ENCODE assay signal across 24 cellular contexts in genomic region chr7:159136846-159137245, GRCh38. TPM values are rescaled to one million over a fixed set of nuclear protein-coding genes. Genes with fewer than 3 reads are reported as not detected.
A peak's percentile ranks its signal among the peaks of the same experiment; 100 is the strongest.
DNase-seq lines count a peak whose midpoint lies in the region; TF ChIP-seq lines count a peak whose summit lies in the region.
"Had no signal": no experiment of that assay in that cellular context is flagged by ENCODE, and none has a peak within 500 bp of the region (broad histone marks: within the 10 kb centered on the region; RNA-seq: fewer than 3 reads in every experiment).

No MANE protein-coding gene starts in this region.

- H3K9me3 ChIP-seq in right atrium auricular region (no peaks in the 10 kb centered on the region), left ventricle myocardium inferior (replicated peaks) (no peaks in the 10 kb centered on the region), endodermal cell (ENCODE audit: control insufficient read depth, low read length) (peaks cover 30% of the 10 kb centered on the region)
- H3K9me3 ChIP-seq: HAP-1 had no signal

- H3K27ac ChIP-seq in right atrium auricular region, result no peak overlapping the region
- H3K27ac ChIP-seq in left ventricle myocardium inferior (replicated peaks), result no peak overlapping the region
- H3K27ac ChIP-seq in endodermal cell (ENCODE audit: low read depth, low read length), result no peak overlapping the region
- H3K27ac ChIP-seq: PC-9, RWPE1 had no signal

- WGBS in endodermal cell (ENCODE audit: insufficient coverage in 1 of 2, insufficient read length in 1 of 2), 2 experiments, result 89 to 95% methylated on average over 2 to 6 of the region's 6 CpGs

- no peak overlapping the region for H3K4me3 Mint-ChIP-seq in endodermal cell
- H3K4me3 Mint-ChIP-seq in activated T-helper 1 cell treated with anti-CD3 and anti-CD28 coated beads, Interleukin-12 subunit alpha, Interleukin-12 subunit beta, Interleukin-2, Interleukin-4 antibody, amounts not matched to agents 30 ng/mL and 10 ng/mL and 1 ng/mL, durations not matched to agents 14 hours and 24 hours and 36 hours, result no peak overlapping the region
- H3K4me3 Mint-ChIP-seq: CD4-positive, alpha-beta T cell had no signal

- no peaks in the 10 kb centered on the region for H3K27me3 ChIP-seq in right atrium auricular region
- H3K27me3 ChIP-seq in left ventricle myocardium inferior (ENCODE audit: low read depth), result peaks cover 4% of the 10 kb centered on the region
- H3K27me3 ChIP-seq in endodermal cell (ENCODE audit: control insufficient read depth, insufficient read depth, low read length, poor library complexity, severe bottlenecking), result no peaks in the 10 kb centered on the region

- DNase-seq in right atrium auricular region (ENCODE audit: low spot score) (peak; percentile 38), left ventricle myocardium inferior (no peak), endodermal cell (peak; percentile 46), posterior vena cava (ENCODE audit: low spot score) (peak; percentile 69), 8988T (no peak), NCI-H2081 (lab: John Stamatoyannopoulos, UW) (no peak)
- DNase-seq in activated T-helper 1 cell treated with anti-CD3 and anti-CD28 coated beads, Interleukin-12 subunit alpha, Interleukin-12 subunit beta, Interleukin-2, Interleukin-4 antibody, amounts not matched to agents 30 ng/mL and 10 ng/mL and 1 ng/mL, durations not matched to agents 14 hours and 24 hours and 36 hours (ENCODE audit: low spot score), result no peak
- DNase-seq: COR-L47, DMS79, KG1, NCI-H1092 treated with DMSO at 0.1 percent for 48 hours, NCI-H1436 treated with DMSO at 0.1 percent for 48 hours, NCI-H1930, NCI-H2227 treated with DMSO at 0.1 percent for 48 hours, NCI-H510A treated with DMSO at 0.1 percent for 48 hours, NCI-H748 treated with DMSO at 0.1 percent for 48 hours, PC-9, SIG-M5 had no signal

- peaks cover 9% of the 10 kb centered on the region for H3K4me1 Mint-ChIP-seq in endodermal cell
- H3K4me1 Mint-ChIP-seq in activated T-helper 1 cell treated with anti-CD3 and anti-CD28 coated beads, Interleukin-12 subunit alpha, Interleukin-12 subunit beta, Interleukin-2, Interleukin-4 antibody, amounts not matched to agents 30 ng/mL and 10 ng/mL and 1 ng/mL, durations not matched to agents 14 hours and 24 hours and 36 hours (ENCODE audit: low read depth), result no peaks in the 10 kb centered on the region

- H3K36me3 ChIP-seq in right atrium auricular region, result peaks cover 6% of the 10 kb centered on the region
- H3K36me3 ChIP-seq in left ventricle myocardium inferior, result peaks cover 24% of the 10 kb centered on the region
- no peaks in the 10 kb centered on the region for H3K36me3 ChIP-seq in endodermal cell (ENCODE audit: control insufficient read depth, insufficient read depth, low read length)
- H3K36me3 ChIP-seq: HAP-1 had no signal

- H3K9me3 Mint-ChIP-seq in endodermal cell, result peaks cover 20% of the 10 kb centered on the region
- H3K9me3 Mint-ChIP-seq in activated T-helper 1 cell treated with anti-CD3 and anti-CD28 coated beads, Interleukin-12 subunit alpha, Interleukin-12 subunit beta, Interleukin-2, Interleukin-4 antibody, amounts not matched to agents 30 ng/mL and 10 ng/mL and 1 ng/mL, durations not matched to agents 14 hours and 24 hours and 36 hours, result no peaks in the 10 kb centered on the region
- H3K9me3 Mint-ChIP-seq: CD4-positive, alpha-beta T cell had no signal

- no peak overlapping the region for H3K9ac ChIP-seq in endodermal cell (ENCODE audit: extremely low read depth, low read length, poor library complexity, severe bottlenecking)

- peaks cover 8% of the 10 kb centered on the region for H3K27me3 Mint-ChIP-seq in endodermal cell (ENCODE audit: insufficient read depth)
- H3K27me3 Mint-ChIP-seq in activated T-helper 1 cell treated with anti-CD3 and anti-CD28 coated beads, Interleukin-12 subunit alpha, Interleukin-12 subunit beta, Interleukin-2, Interleukin-4 antibody, amounts not matched to agents 30 ng/mL and 10 ng/mL and 1 ng/mL, durations not matched to agents 14 hours and 24 hours and 36 hours (ENCODE audit: insufficient read depth), result peaks cover 15% of the 10 kb centered on the region

- peaks cover 0 to 3% of the 10 kb centered on the region in 2 donors for H3K4me1 ChIP-seq in right atrium auricular region
- H3K4me1 ChIP-seq in left ventricle myocardium inferior, result peaks cover 17% of the 10 kb centered on the region
- peaks cover 4% of the 10 kb centered on the region for H3K4me1 ChIP-seq in endodermal cell (ENCODE audit: control insufficient read depth, insufficient read depth, low read length)
- H3K4me1 ChIP-seq: HAP-1 had no signal

- no peak for TF ChIP-seq CTCF in right atrium auricular region (IDR thresholded peaks at IDR 0.05)
- TF ChIP-seq CTCF in left ventricle myocardium inferior (IDR thresholded peaks at IDR 0.05; ENCODE audit: borderline replicate concordance), result no peak
- no peak for TF ChIP-seq CTCF in endodermal cell (conservative IDR thresholded peaks at IDR 0.05)

- H3K4me3 ChIP-seq in right atrium auricular region (no peak overlapping the region), left ventricle myocardium inferior (no peak overlapping the region), endodermal cell (ENCODE audit: low read length) (no peak overlapping the region)
- H3K4me3 ChIP-seq: GM12878, HAP-1, PC-9 had no signal

- intact Hi-C loops in left ventricle myocardium inferior (cut with micrococcal nuclease), result no loop called here
- intact Hi-C loops in posterior vena cava (cut with DNase I), result no loop called here
- intact Hi-C loops in activated T-helper 1 cell treated with anti-CD3 and anti-CD28 coated beads, Interleukin-12 subunit alpha, Interleukin-12 subunit beta, Interleukin-2, Interleukin-4 antibody, amounts not matched to agents 30 ng/mL and 10 ng/mL and 1 ng/mL, durations not matched to agents 14 hours and 24 hours and 36 hours (cut with micrococcal nuclease), result no loop called here

- H3K36me3 Mint-ChIP-seq in endodermal cell (ENCODE audit: low read depth), result peaks cover 22% of the 10 kb centered on the region
- H3K36me3 Mint-ChIP-seq in activated T-helper 1 cell treated with anti-CD3 and anti-CD28 coated beads, Interleukin-12 subunit alpha, Interleukin-12 subunit beta, Interleukin-2, Interleukin-4 antibody, amounts not matched to agents 30 ng/mL and 10 ng/mL and 1 ng/mL, durations not matched to agents 14 hours and 24 hours and 36 hours (ENCODE audit: low read depth), result no peaks in the 10 kb centered on the region

- H3K27ac Mint-ChIP-seq in endodermal cell, result no peak overlapping the region
- no peak overlapping the region for H3K27ac Mint-ChIP-seq in activated T-helper 1 cell treated with anti-CD3 and anti-CD28 coated beads, Interleukin-12 subunit alpha, Interleukin-12 subunit beta, Interleukin-2, Interleukin-4 antibody, amounts not matched to agents 30 ng/mL and 10 ng/mL and 1 ng/mL, durations not matched to agents 14 hours and 24 hours and 36 hours
- H3K27ac Mint-ChIP-seq: CD4-positive, alpha-beta T cell had no signal

RNA-seq across cellular contexts. Expression of gene VIPR2, which starts 7.8 kb away (rescaled TPM):
- total RNA-seq in right atrium auricular region, result 10 to 100 TPM in 1 of 2 donors, 1 to 10 TPM in 1; 3.8 to 13.4 TPM
- 17.5 TPM for total RNA-seq in left ventricle myocardium inferior
- total RNA-seq in endodermal cell, result 1 to 10 TPM in 1 of 2 donors, under 1 TPM in 1; 0.64 to 1.8 TPM
- polyA plus RNA-seq in endodermal cell (2013, experiment 1 of 2), result 0.57 TPM
- 0.41 TPM for polyA plus RNA-seq in endodermal cell (2013, experiment 2 of 2)
- 1 to 10 TPM; 5.0 to 7.6 TPM for total RNA-seq in posterior vena cava
- total RNA-seq in activated T-helper 1 cell treated with anti-CD3 and anti-CD28 coated beads, Interleukin-12 subunit alpha, Interleukin-12 subunit beta, Interleukin-2, Interleukin-4 antibody, amounts not matched to agents 30 ng/mL and 10 ng/mL and 1 ng/mL, durations not matched to agents 14 hours and 24 hours and 36 hours, result 0.70 and 1.3 TPM in 2 replicates
- total RNA-seq: GM12878, HT1080, PC-9 had no signal
- polyA plus RNA-seq: BJ, GM12878 had no signal

Comparison
In these comparisons a context has a peak if more than half of its experiments do, and no peak if none do; other contexts are left out.
1. DNase-seq: peak in right atrium auricular region (single experiment), endodermal cell (single experiment) and posterior vena cava (single experiment); none in left ventricle myocardium inferior (single experiment), 8988T (single experiment), NCI-H2081 (0 of 2) and activated T-helper 1 cell treated with anti-CD3 and anti-CD28 coated beads, Interleukin-12 subunit alpha, Interleukin-12 subunit beta, Interleukin-2, Interleukin-4 antibody, amounts not matched to agents 30 ng/mL and 10 ng/mL and 1 ng/mL, durations not matched to agents 14 hours and 24 hours and 36 hours (single experiment).